1 cellular context compared by ENCODE assay signal in the genomic region with DNA sequence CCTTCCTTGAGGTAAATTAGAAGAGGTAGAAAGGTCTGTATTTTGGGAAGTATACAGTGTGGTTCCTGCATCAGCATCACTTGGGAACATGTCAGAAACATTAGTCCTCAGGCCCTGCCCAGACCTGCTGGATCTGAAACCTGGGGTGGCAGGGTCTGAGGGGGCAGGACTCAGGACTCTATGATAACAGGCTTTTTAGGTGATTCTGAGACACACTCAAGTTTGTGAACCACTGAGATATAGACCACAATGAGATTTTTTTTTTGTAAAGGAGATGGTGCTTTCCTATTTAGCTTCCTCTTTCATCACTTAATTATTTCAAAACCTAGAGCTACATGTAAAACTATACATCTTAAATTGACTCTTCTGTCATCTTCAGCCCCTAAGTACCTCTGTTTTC.
TF ChIP-seq lines count a peak whose summit lies in the region.

No MANE protein-coding gene starts in this region.

TF ChIP-seq in IMR-90, 13 proteins besides CTCF, POLR2A, EP300 and RAD21:
- TF ChIP-seq MAFK (IDR thresholded peaks at IDR 0.05; ENCODE audit: low read depth, low read length) (no peak), RCOR1 (IDR thresholded peaks at IDR 0.05; ENCODE audit: insufficient replicate concordance, low read length) (no peak), RFX5 (IDR thresholded peaks at IDR 0.05; ENCODE audit: low read depth, low read length) (no peak), CEBPB (IDR thresholded peaks at IDR 0.05; ENCODE audit: low read depth, low read length) (no peak), SMC3 (IDR thresholded peaks at IDR 0.05; ENCODE audit: low read depth, low read length) (no peak), MAZ (IDR thresholded peaks at IDR 0.05; ENCODE audit: borderline replicate concordance, low read depth, low read length) (no peak), BHLHE40 (IDR thresholded peaks at IDR 0.05; ENCODE audit: low read depth, low read length) (no peak), NFE2L2 (IDR thresholded peaks at IDR 0.05; ENCODE audit: low read depth, low read length) (no peak)
- TF ChIP-seq, protein P1, sequence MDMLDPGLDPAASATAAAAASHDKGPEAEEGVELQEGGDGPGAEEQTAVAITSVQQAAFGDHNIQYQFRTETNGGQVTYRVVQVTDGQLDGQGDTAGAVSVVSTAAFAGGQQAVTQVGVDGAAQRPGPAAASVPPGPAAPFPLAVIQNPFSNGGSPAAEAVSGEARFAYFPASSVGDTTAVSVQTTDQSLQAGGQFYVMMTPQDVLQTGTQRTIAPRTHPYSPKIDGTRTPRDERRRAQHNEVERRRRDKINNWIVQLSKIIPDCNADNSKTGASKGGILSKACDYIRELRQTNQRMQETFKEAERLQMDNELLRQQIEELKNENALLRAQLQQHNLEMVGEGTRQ (IDR thresholded peaks at IDR 0.05; ENCODE audit: low read depth, low read length), result no peak
- TF ChIP-seq, protein P2, sequence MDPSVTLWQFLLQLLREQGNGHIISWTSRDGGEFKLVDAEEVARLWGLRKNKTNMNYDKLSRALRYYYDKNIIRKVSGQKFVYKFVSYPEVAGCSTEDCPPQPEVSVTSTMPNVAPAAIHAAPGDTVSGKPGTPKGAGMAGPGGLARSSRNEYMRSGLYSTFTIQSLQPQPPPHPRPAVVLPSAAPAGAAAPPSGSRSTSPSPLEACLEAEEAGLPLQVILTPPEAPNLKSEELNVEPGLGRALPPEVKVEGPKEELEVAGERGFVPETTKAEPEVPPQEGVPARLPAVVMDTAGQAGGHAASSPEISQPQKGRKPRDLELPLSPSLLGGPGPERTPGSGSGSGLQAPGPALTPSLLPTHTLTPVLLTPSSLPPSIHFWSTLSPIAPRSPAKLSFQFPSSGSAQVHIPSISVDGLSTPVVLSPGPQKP (IDR thresholded peaks at IDR 0.05; ENCODE audit: borderline replicate concordance, low read depth, low read length), result no peak
